8 cellular contexts compared by ENCODE assay signal in genomic region chr10:100345570-100346330, GRCh38. TPM values are rescaled to one million over a fixed set of nuclear protein-coding genes. Genes with fewer than 3 reads are reported as not detected.
A peak's percentile ranks its signal among the peaks of the same experiment; 100 is the strongest.
DNase-seq lines count a peak whose midpoint lies in the region; ATAC-seq and TF ChIP-seq lines count a peak whose summit lies in the region.

No MANE protein-coding gene starts in this region.

- H3K4me3 ChIP-seq in WI38 (ENCODE audit: low read depth, low read length), result peak overlapping the region; percentile 77
- peak overlapping the region; percentile 51 for H3K4me3 ChIP-seq in right cardiac atrium (ENCODE audit: low read length)
- peak overlapping the region in 7 of 8 donors; percentile 51 to 78 (median 69) for H3K4me3 ChIP-seq in spleen

- H3K27ac Mint-ChIP-seq in activated T-cell treated with anti-CD3 and anti-CD28 coated beads, Interleukin-2, amount 50 U/mL, for 72 hours, result peak overlapping the region; percentile 89

- no peak for TF ChIP-seq CTCF in WI38 (IDR thresholded peaks at IDR 0.05; ENCODE audit: low read depth, low read length)
- TF ChIP-seq CTCF in spleen (IDR thresholded peaks at IDR 0.05 in 8 of 11, conservative IDR thresholded peaks at IDR 0.05 in 3 of 11), result no peak

- peaks cover 0 to 5% (median 0%) of the 10 kb centered on the region in 6 donors for H3K36me3 ChIP-seq in spleen

- H3K4me3 Mint-ChIP-seq in activated T-cell treated with anti-CD3 and anti-CD28 coated beads, Interleukin-2, amount 50 U/mL, for 72 hours, result peak overlapping the region; percentile 98 to 99

- H3K36me3 Mint-ChIP-seq in activated T-cell treated with anti-CD3 and anti-CD28 coated beads, Interleukin-2, amount 50 U/mL, for 72 hours (ENCODE audit: insufficient read depth in 2 of 2), result peaks cover 16 to 22% of the 10 kb centered on the region in 2 donors

- no peaks in the 10 kb centered on the region for H3K9me3 ChIP-seq in right cardiac atrium (ENCODE audit: control insufficient read depth, low read length)
- no peaks in the 10 kb centered on the region for H3K9me3 ChIP-seq in spleen

- no peak for TF ChIP-seq POLR2A in spleen (IDR thresholded peaks at IDR 0.05)

- ATAC-seq in activated T-cell treated with anti-CD3 and anti-CD28 coated beads, Interleukin-2, amount 50 U/mL, for 72 hours (replicated peaks in 1 of 2), result no peak
- ATAC-seq in right cardiac atrium, result no peak
- ATAC-seq in HG03571 (IDR thresholded peaks at IDR 0.05; ENCODE audit: unreplicated experiment), result no peak
- ATAC-seq in GM18517 (IDR thresholded peaks at IDR 0.05; ENCODE audit: unreplicated experiment), result no peak
- no peak for ATAC-seq in GM18867 (IDR thresholded peaks at IDR 0.05; ENCODE audit: unreplicated experiment)

- intact Hi-C loops in right cardiac atrium (cut with DNase I), result loop anchor here in 2 of 4 donors (10.0 kb wide), 2 partner anchors 169 to 179 kb away; partner anchors contain the start of genes NDUFB8 (in 1 of the 2) and SEC31B (in 1 of the 2)
- intact Hi-C loops in spleen (cut with DNase I; ENCODE audit: low total_unique reads), result no loop called here

- WGBS in right cardiac atrium, result 44% methylated on average over 9 of the region's 9 CpGs
- WGBS in spleen, 5 donors, result 64 to 69% (median 65%) methylated on average over 9 of the region's 9 CpGs

- H3K4me1 Mint-ChIP-seq in activated T-cell treated with anti-CD3 and anti-CD28 coated beads, Interleukin-2, amount 50 U/mL, for 72 hours (ENCODE audit: low read depth), result peaks cover 61% of the 10 kb centered on the region

- H3K27ac ChIP-seq in right cardiac atrium (ENCODE audit: low read length) (peak overlapping the region; percentile 28), spleen (peak overlapping the region in 1 of 8 donors; percentile 84)

- peaks cover 5% of the 10 kb centered on the region for H3K27me3 Mint-ChIP-seq in activated T-cell treated with anti-CD3 and anti-CD28 coated beads, Interleukin-2, amount 50 U/mL, for 72 hours (ENCODE audit: low read depth)

- DNase-seq in activated T-cell treated with anti-CD3 and anti-CD28 coated beads, Interleukin-2, amount 50 U/mL, for 72 hours, result no peak
- no peak for DNase-seq in activated T-cell treated with anti-CD3 and anti-CD28 coated beads for 4 hours
- DNase-seq in right cardiac atrium, result peak in 2 of 3 donors; percentile 38 to 72
- no peak for DNase-seq in spleen

- peaks cover 13% of the 10 kb centered on the region for H3K4me1 ChIP-seq in right cardiac atrium (ENCODE audit: control insufficient read depth, insufficient read depth, low read length)
- peaks cover 0 to 68% (median 18%) of the 10 kb centered on the region in 6 donors for H3K4me1 ChIP-seq in spleen

- no peaks in the 10 kb centered on the region for H3K27me3 ChIP-seq in right cardiac atrium (ENCODE audit: control insufficient read depth, insufficient read depth)
- peaks cover 0 to 19% (median 0%) of the 10 kb centered on the region in 7 donors for H3K27me3 ChIP-seq in spleen (replicated peaks in 1 of 7)

- no peaks in the 10 kb centered on the region for H3K9me3 Mint-ChIP-seq in activated T-cell treated with anti-CD3 and anti-CD28 coated beads, Interleukin-2, amount 50 U/mL, for 72 hours

RNA-seq across cellular contexts. Expression of gene SCD, which starts 1.3 kb away (rescaled TPM):
- total RNA-seq in activated T-cell treated with anti-CD3 and anti-CD28 coated beads, Interleukin-2, amount 50 U/mL, for 72 hours, result 10 to 100 TPM; 79.5 to 90.4 TPM
- total RNA-seq in right cardiac atrium (10 to 100 TPM; 12.2 to 45.4 (median 23.4) TPM), spleen (10 to 100 TPM; 21.0 to 56.3 (median 40.1) TPM)
- polyA plus RNA-seq in right cardiac atrium (116 TPM), spleen (1 to 10 TPM; 2.1 to 8.3 (median 5.9) TPM)

RNA-seq across cellular contexts. Expression of gene PKD2L1, which starts 15.7 kb away (rescaled TPM):
- total RNA-seq in activated T-cell treated with anti-CD3 and anti-CD28 coated beads, Interleukin-2, amount 50 U/mL, for 72 hours, result under 1 TPM; 0.30 to 0.60 TPM
- total RNA-seq in right cardiac atrium (not detected), spleen (1 to 10 TPM in 6 of 7 donors, not detected in 1; 3.0 to 8.7 (median 4.2) TPM)
- polyA plus RNA-seq in right cardiac atrium (not detected), spleen (1 to 10 TPM; 2.2 to 4.8 (median 3.3) TPM)

RNA-seq across cellular contexts. Expression of gene BLOC1S2, which starts 59.3 kb away (rescaled TPM):
- 100 to 1,000 TPM in 1 of 2 donors, 10 to 100 TPM in 1; 78.9 to 110 TPM for total RNA-seq in activated T-cell treated with anti-CD3 and anti-CD28 coated beads, Interleukin-2, amount 50 U/mL, for 72 hours
- 10 to 100 TPM; 18.6 to 26.1 (median 21.9) TPM for total RNA-seq in right cardiac atrium
- polyA plus RNA-seq in right cardiac atrium, result 26.8 TPM
- total RNA-seq in spleen, result 10 to 100 TPM; 45.0 to 54.4 (median 50.1) TPM
- 10 to 100 TPM; 81.7 to 96.1 (median 92.5) TPM for polyA plus RNA-seq in spleen

Comparison
In these comparisons a context has a peak if more than half of its experiments do, and no peak if none do; other contexts are left out.
1. DNase-seq: peak in right cardiac atrium (2 of 3); none in activated T-cell treated with anti-CD3 and anti-CD28 coated beads, Interleukin-2, amount 50 U/mL, for 72 hours (0 of 2), activated T-cell treated with anti-CD3 and anti-CD28 coated beads for 4 hours (single experiment) and spleen (single experiment).
2. Peak in every context shown above with its lines, with median percentiles within 50 percentile points of each other: H3K4me3 ChIP-seq.